Comparison of ENCODE assay signal across 1 cellular context in genomic region chr20:1212607-1213396, GRCh38.
TF ChIP-seq lines count a peak whose summit lies in the region.

No MANE protein-coding gene starts in this region.

TF ChIP-seq in IMR-90, 13 proteins besides CTCF, POLR2A, EP300 and RAD21:
- TF ChIP-seq SMC3 (IDR thresholded peaks at IDR 0.05; ENCODE audit: low read depth, low read length): peak; percentile 54
- no peak for TF ChIP-seq CHD1 (IDR thresholded peaks at IDR 0.05; ENCODE audit: low read depth, low read length)
- TF ChIP-seq NFE2L2 (IDR thresholded peaks at IDR 0.05; ENCODE audit: low read depth, low read length): no peak
